Comparison of ENCODE assay signal across 1 cellular context in genomic region chr2:78817430-78817829, GRCh38.
TF ChIP-seq lines count a peak whose summit lies in the region.

No MANE protein-coding gene starts in this region.

TF ChIP-seq in GM23338, 12 proteins besides CTCF, POLR2A, EP300 and RAD21 (continued from another document):
- TF ChIP-seq ZNF462 (CRISPR knock-in tag; IDR thresholded peaks at IDR 0.05) (no peak), ZNF331 (CRISPR knock-in tag; IDR thresholded peaks at IDR 0.05; ENCODE audit: low read depth) (no peak), ZNF114 (CRISPR knock-in tag; IDR thresholded peaks at IDR 0.05) (no peak), STAT1 (IDR thresholded peaks at IDR 0.05; ENCODE audit: unreplicated experiment) (no peak), NANOG (IDR thresholded peaks at IDR 0.05; ENCODE audit: borderline replicate concordance) (no peak), EZH2phosphoT487 (IDR thresholded peaks at IDR 0.05; ENCODE audit: unreplicated experiment) (no peak), CREB1 (CRISPR knock-in tag; IDR thresholded peaks at IDR 0.05; ENCODE audit: low read depth) (no peak)
- TF ChIP-seq, protein P1, sequence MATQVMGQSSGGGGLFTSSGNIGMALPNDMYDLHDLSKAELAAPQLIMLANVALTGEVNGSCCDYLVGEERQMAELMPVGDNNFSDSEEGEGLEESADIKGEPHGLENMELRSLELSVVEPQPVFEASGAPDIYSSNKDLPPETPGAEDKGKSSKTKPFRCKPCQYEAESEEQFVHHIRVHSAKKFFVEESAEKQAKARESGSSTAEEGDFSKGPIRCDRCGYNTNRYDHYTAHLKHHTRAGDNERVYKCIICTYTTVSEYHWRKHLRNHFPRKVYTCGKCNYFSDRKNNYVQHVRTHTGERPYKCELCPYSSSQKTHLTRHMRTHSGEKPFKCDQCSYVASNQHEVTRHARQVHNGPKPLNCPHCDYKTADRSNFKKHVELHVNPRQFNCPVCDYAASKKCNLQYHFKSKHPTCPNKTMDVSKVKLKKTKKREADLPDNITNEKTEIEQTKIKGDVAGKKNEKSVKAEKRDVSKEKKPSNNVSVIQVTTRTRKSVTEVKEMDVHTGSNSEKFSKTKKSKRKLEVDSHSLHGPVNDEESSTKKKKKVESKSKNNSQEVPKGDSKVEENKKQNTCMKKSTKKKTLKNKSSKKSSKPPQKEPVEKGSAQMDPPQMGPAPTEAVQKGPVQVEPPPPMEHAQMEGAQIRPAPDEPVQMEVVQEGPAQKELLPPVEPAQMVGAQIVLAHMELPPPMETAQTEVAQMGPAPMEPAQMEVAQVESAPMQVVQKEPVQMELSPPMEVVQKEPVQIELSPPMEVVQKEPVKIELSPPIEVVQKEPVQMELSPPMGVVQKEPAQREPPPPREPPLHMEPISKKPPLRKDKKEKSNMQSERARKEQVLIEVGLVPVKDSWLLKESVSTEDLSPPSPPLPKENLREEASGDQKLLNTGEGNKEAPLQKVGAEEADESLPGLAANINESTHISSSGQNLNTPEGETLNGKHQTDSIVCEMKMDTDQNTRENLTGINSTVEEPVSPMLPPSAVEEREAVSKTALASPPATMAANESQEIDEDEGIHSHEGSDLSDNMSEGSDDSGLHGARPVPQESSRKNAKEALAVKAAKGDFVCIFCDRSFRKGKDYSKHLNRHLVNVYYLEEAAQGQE (IDR thresholded peaks at IDR 0.05; ENCODE audit: unreplicated experiment): no peak
TF ChIP-seq in GM23338: peak in this region for 0.
